Comparison of ENCODE assay signal across 2 cellular contexts in genomic region chr15:101424984-101425383, GRCh38.
TF ChIP-seq lines count a peak whose summit lies in the region.

No MANE protein-coding gene starts in this region.

TF ChIP-seq in IMR-90, 13 proteins besides CTCF, POLR2A, EP300 and RAD21 (continued from another document):
- no peak for TF ChIP-seq ELK1 (IDR thresholded peaks at IDR 0.05; ENCODE audit: borderline replicate concordance, low read depth, low read length)

TF ChIP-seq in HepG2, 621 proteins besides CTCF, POLR2A, EP300 and RAD21 (continued from another document):
- TF ChIP-seq MAFG (CRISPR knock-in tag; IDR thresholded peaks at IDR 0.05) = no peak
- no peak for TF ChIP-seq ZFP1 (CRISPR knock-in tag; IDR thresholded peaks at IDR 0.05)
- no peak for TF ChIP-seq ZNF337 (CRISPR knock-in tag; IDR thresholded peaks at IDR 0.05; ENCODE audit: borderline replicate concordance, low read depth)
TF ChIP-seq in HepG2: peak in this region for 0.
